ENCODE assay signal across 8 cellular contexts in genomic region chr9:127503947-127504886, GRCh38. TPM values are rescaled to one million over a fixed set of nuclear protein-coding genes. Genes with fewer than 3 reads are reported as not detected.
DNase-seq lines count a peak whose midpoint lies in the region; ATAC-seq and TF ChIP-seq lines count a peak whose summit lies in the region.

No MANE protein-coding gene starts in this region.

- in situ Hi-C loops in G401 (cut with HindIII; ENCODE audit: low sequenced_read_pairs), result no loop called here

- no peaks in the 10 kb centered on the region for H3K9me3 Mint-ChIP-seq in activated naive CD4-positive, alpha-beta T cell treated with anti-CD3 and anti-CD28 coated beads, Interleukin-2, amount 10 ng/mL, durations not matched to agents 7 days and 5 days
- H3K9me3 Mint-ChIP-seq in progenitor cell of endocrine pancreas (ENCODE audit: low read depth), result no peaks in the 10 kb centered on the region
- H3K9me3 Mint-ChIP-seq in type B pancreatic cell, result no peaks in the 10 kb centered on the region

- H3K27me3 Mint-ChIP-seq in activated naive CD4-positive, alpha-beta T cell treated with anti-CD3 and anti-CD28 coated beads, Interleukin-2, amount 10 ng/mL, durations not matched to agents 7 days and 5 days, result no peaks in the 10 kb centered on the region
- H3K27me3 Mint-ChIP-seq in progenitor cell of endocrine pancreas (no peaks in the 10 kb centered on the region), type B pancreatic cell (no peaks in the 10 kb centered on the region)

- peaks cover 11% of the 10 kb centered on the region for H3K36me3 Mint-ChIP-seq in activated naive CD4-positive, alpha-beta T cell treated with anti-CD3 and anti-CD28 coated beads, Interleukin-2, amount 10 ng/mL, durations not matched to agents 7 days and 5 days
- peaks cover 1% of the 10 kb centered on the region for H3K36me3 Mint-ChIP-seq in progenitor cell of endocrine pancreas (ENCODE audit: insufficient read depth)
- peaks cover 3% of the 10 kb centered on the region for H3K36me3 Mint-ChIP-seq in type B pancreatic cell

- H3K27ac Mint-ChIP-seq in activated naive CD4-positive, alpha-beta T cell treated with anti-CD3 and anti-CD28 coated beads, Interleukin-2, amount 10 ng/mL, durations not matched to agents 7 days and 5 days, result peak overlapping the region; percentile 55
- H3K27ac Mint-ChIP-seq in progenitor cell of endocrine pancreas, result no peak overlapping the region
- peak overlapping the region; percentile 85 for H3K27ac Mint-ChIP-seq in type B pancreatic cell

- peak; percentile 89 for TF ChIP-seq CTCF in progenitor cell of endocrine pancreas (IDR thresholded peaks at IDR 0.05; ENCODE audit: unreplicated experiment)
- peak; percentile 92 for TF ChIP-seq CTCF in type B pancreatic cell (conservative IDR thresholded peaks at IDR 0.05)

- H3K4me1 Mint-ChIP-seq in activated naive CD4-positive, alpha-beta T cell treated with anti-CD3 and anti-CD28 coated beads, Interleukin-2, amount 10 ng/mL, durations not matched to agents 7 days and 5 days, result no peaks in the 10 kb centered on the region
- H3K4me1 Mint-ChIP-seq in progenitor cell of endocrine pancreas (ENCODE audit: low read depth) (no peaks in the 10 kb centered on the region), type B pancreatic cell (ENCODE audit: unreplicated experiment) (no peaks in the 10 kb centered on the region)

- CTCF ChIA-PET in activated naive CD4-positive, alpha-beta T cell treated with anti-CD3 and anti-CD28 coated beads, Interleukin-2, amount 10 ng/mL, durations not matched to agents 7 days and 5 days (lab: Charles Lee), result interaction anchor here (0.6 to 3.3 kb wide), 20 partner anchors 9 to 416 kb away, joined by 3 to 32 read pairs (median 7); partner anchors contain the start of gene TOR2A

- intact Hi-C loops in Right ventricle myocardium inferior (cut with DNase I), result loop anchor here (1.0 kb wide), 1 partner anchor 82 kb away; no protein-coding TSS in a partner anchor

- DNase-seq in G401 (ENCODE audit: low spot score) (peak; percentile 84), NAMALWA (ENCODE audit: low spot score) (peak; percentile 87), SKM-1 treated with dmso at 0.1 percent for 144 hours (lab: John Stamatoyannopoulos, UW; ENCODE audit: unreplicated experiment) (peak; percentile 52), Right ventricle myocardium inferior (ENCODE audit: missing footprints) (peak; percentile 92), progenitor cell of endocrine pancreas (ENCODE audit: low spot score, unreplicated experiment) (peak; percentile 71), type B pancreatic cell (ENCODE audit: extremely low spot score, unreplicated experiment) (peak; percentile 85)
- peak; percentile 87 for DNase-seq in activated naive CD4-positive, alpha-beta T cell treated with anti-CD3 and anti-CD28 coated beads, Interleukin-2, amount 10 ng/mL, durations not matched to agents 7 days and 5 days

- ATAC-seq in Right ventricle myocardium inferior, result peak; percentile 80
- no peak for ATAC-seq in GM19467 (IDR thresholded peaks at IDR 0.05; ENCODE audit: unreplicated experiment)

- no peak overlapping the region for H3K4me3 Mint-ChIP-seq in activated naive CD4-positive, alpha-beta T cell treated with anti-CD3 and anti-CD28 coated beads, Interleukin-2, amount 10 ng/mL, durations not matched to agents 7 days and 5 days
- no peak overlapping the region for H3K4me3 Mint-ChIP-seq in progenitor cell of endocrine pancreas (ENCODE audit: low read depth)
- no peak overlapping the region for H3K4me3 Mint-ChIP-seq in type B pancreatic cell

RNA-seq across cellular contexts. Expression of gene LRSAM1, which starts 52.9 kb away (rescaled TPM):
- 20.0 and 20.7 TPM in 2 replicates for total RNA-seq in G401 (2014; rRNA removed; shearing (Covaris generic))
- total RNA-seq in Right ventricle myocardium inferior, result 52.0 TPM
- total RNA-seq in progenitor cell of endocrine pancreas, result 28.5 TPM in 2 replicates
- total RNA-seq in type B pancreatic cell (ENCODE audit: low replicate concordance), result 16.0 and 20.6 TPM in 2 replicates

RNA-seq across cellular contexts. Expression of gene RPL12, which starts 53.0 kb away (rescaled TPM):
- 1,861 and 2,468 TPM in 2 replicates for total RNA-seq in G401 (2014; rRNA removed; shearing (Covaris generic))
- 775 TPM for total RNA-seq in Right ventricle myocardium inferior
- 1,044 and 1,067 TPM in 2 replicates for total RNA-seq in progenitor cell of endocrine pancreas
- 1,238 and 1,343 TPM in 2 replicates for total RNA-seq in type B pancreatic cell (ENCODE audit: low replicate concordance)
